Comparison of ENCODE assay signal across 34 cellular contexts in the genomic region with DNA sequence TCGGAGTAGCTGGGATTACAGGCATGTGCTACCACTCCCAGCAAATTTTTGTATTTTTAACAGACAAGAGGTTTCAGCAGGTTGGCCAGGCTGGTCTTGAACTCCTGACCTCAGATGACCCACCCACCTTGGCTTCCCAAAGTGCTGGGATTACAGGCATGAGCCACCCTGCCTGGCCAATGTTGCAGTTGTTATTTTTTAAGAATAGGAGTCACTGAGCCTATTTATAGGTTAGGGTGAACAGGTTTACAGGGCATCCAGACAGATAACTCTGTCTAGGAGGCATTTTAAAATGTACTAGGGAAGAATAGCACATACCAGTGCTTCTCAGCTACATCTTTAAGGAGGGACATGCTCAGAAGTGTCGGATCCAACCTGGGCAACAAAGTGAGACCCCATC.
"Had no signal": no experiment of that assay in that cellular context is flagged by ENCODE, and none has a peak within 500 bp of the region (broad histone marks: within the 10 kb centered on the region; RNA-seq: fewer than 3 reads in every experiment).

No MANE protein-coding gene starts in this region.

- H3K36me3 ChIP-seq: MG63 had no signal

- H3K4me3 ChIP-seq: MG63 had no signal

- H3K9me3 ChIP-seq: MG63 had no signal

- H3K27me3 ChIP-seq: MG63 had no signal

- DNase-seq: Karpas-422, Kasumi-1, MG63, MM.1S, MV-4-11, NCI-H1048, NCI-H1092, NCI-H1092 treated with DMSO at 0.1 percent for 48 hours, NCI-H1105, NCI-H1105 treated with DMSO at 0.1 percent for 48 hours, NCI-H1417, NCI-H1417 treated with DMSO at 0.1 percent for 48 hours, NCI-H1436, NCI-H1436 treated with DMSO at 0.1 percent for 48 hours, NCI-H146, NCI-H1694, NCI-H1694 treated with DMSO at 0.1 percent for 48 hours, NCI-H187, NCI-H187 treated with DMSO at 0.1 percent for 48 hours, NCI-H1930, NCI-H2029, NCI-H2029 treated with DMSO at 0.1 percent for 48 hours, NCI-H2081, NCI-H2081 treated with DMSO at 0.1 percent for 48 hours, NCI-H2107, NCI-H2171, NCI-H2171 treated with DMSO at 0.1 percent for 48 hours, NCI-H2227 treated with DMSO at 0.1 percent for 48 hours, NCI-H226, NCI-H345, NCI-H446, NCI-H446 treated with DMSO at 0.1 percent for 48 hours, NCI-H510A had no signal

- H3K27ac ChIP-seq: KMS-11 had no signal
